In the genomic region with DNA sequence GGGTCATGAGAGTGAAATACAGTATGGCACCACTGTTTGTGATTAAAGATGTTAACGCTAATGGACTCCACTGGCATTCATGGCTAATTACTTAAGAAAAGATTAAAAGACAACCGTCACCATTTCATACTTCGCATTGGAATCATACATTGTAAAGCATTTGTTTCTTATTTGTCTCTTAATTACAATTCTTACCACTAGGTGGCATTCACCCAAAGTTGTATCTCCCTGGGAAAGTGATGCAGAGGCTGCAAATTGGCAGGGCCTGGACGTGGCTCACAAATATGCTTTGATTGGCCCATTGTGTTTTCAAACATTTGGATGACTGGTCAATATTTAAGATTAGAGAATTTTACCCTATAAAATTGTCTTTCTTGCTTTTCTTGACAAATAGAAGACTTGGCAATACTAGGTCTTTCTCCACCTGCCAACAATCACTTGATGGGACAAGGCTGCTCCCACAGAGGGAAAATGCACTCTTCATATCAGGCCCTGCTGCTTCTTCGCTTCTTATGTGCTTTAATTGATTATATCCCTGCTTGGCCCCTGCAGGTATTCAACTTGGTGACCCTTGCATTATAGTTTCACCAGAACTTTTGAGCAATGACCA, we compare ENCODE assay signal across 8 cellular contexts.
DNase-seq lines count a peak whose midpoint lies in the region; ATAC-seq and TF ChIP-seq lines count a peak whose summit lies in the region.

No MANE protein-coding gene starts in this region.

- no peak overlapping the region for H3K4me3 Mint-ChIP-seq in activated T-helper 1 cell treated with anti-CD3 and anti-CD28 coated beads, Interleukin-12 subunit alpha, Interleukin-12 subunit beta, Interleukin-2, Interleukin-4 antibody, amounts not matched to agents 30 ng/mL and 10 ng/mL and 1 ng/mL, durations not matched to agents 14 hours and 24 hours and 36 hours

- H3K9ac ChIP-seq in SU-DHL-6 (ENCODE audit: low read length): no peak overlapping the region
- no peak overlapping the region for H3K9ac ChIP-seq in neural cell (ENCODE audit: low read length)

- peak; percentile 68 for DNase-seq in ELR (ENCODE audit: low read depth)
- peak; percentile 64 for DNase-seq in NCI-H1092 treated with DMSO at 0.1 percent for 48 hours (lab: John Stamatoyannopoulos, UW)
- peak; percentile 41 for DNase-seq in fibroblast of gingiva (ENCODE audit: low read depth)
- no peak for DNase-seq in activated T-helper 1 cell treated with anti-CD3 and anti-CD28 coated beads, Interleukin-12 subunit alpha, Interleukin-12 subunit beta, Interleukin-2, Interleukin-4 antibody, amounts not matched to agents 30 ng/mL and 10 ng/mL and 1 ng/mL, durations not matched to agents 14 hours and 24 hours and 36 hours (ENCODE audit: low spot score)

- no peak overlapping the region for H3K27ac Mint-ChIP-seq in activated T-helper 1 cell treated with anti-CD3 and anti-CD28 coated beads, Interleukin-12 subunit alpha, Interleukin-12 subunit beta, Interleukin-2, Interleukin-4 antibody, amounts not matched to agents 30 ng/mL and 10 ng/mL and 1 ng/mL, durations not matched to agents 14 hours and 24 hours and 36 hours

- no peak overlapping the region for H3K27ac ChIP-seq in SU-DHL-6 (ENCODE audit: low read depth, low read length)
- H3K27ac ChIP-seq in neural cell (ENCODE audit: low read length): no peak overlapping the region

- TF ChIP-seq RAD21 in neural cell (conservative IDR thresholded peaks at IDR 0.05): peak; percentile 62

- H3F3A ChIP-seq in SU-DHL-6 (ENCODE audit: insufficient read depth) (no peaks in the 10 kb centered on the region), neural cell (ENCODE audit: insufficient read depth, low read length, poor library complexity, severe bottlenecking) (no peaks in the 10 kb centered on the region)

- intact Hi-C loops in activated T-helper 1 cell treated with anti-CD3 and anti-CD28 coated beads, Interleukin-12 subunit alpha, Interleukin-12 subunit beta, Interleukin-2, Interleukin-4 antibody, amounts not matched to agents 30 ng/mL and 10 ng/mL and 1 ng/mL, durations not matched to agents 14 hours and 24 hours and 36 hours (cut with micrococcal nuclease): loop anchor here (1.0 to 5.0 kb wide), 4 partner anchors 71 to 556 kb away; partner anchors contain the start of gene STARD3NL

- no peaks in the 10 kb centered on the region for H3K36me3 Mint-ChIP-seq in activated T-helper 1 cell treated with anti-CD3 and anti-CD28 coated beads, Interleukin-12 subunit alpha, Interleukin-12 subunit beta, Interleukin-2, Interleukin-4 antibody, amounts not matched to agents 30 ng/mL and 10 ng/mL and 1 ng/mL, durations not matched to agents 14 hours and 24 hours and 36 hours (ENCODE audit: low read depth)

- H3K9me2 ChIP-seq in SU-DHL-6 (replicated peaks; ENCODE audit: insufficient read depth, low read length): no peaks in the 10 kb centered on the region
- H3K9me2 ChIP-seq in neural cell (ENCODE audit: insufficient read depth, low read length): no peaks in the 10 kb centered on the region

- H3K36me3 ChIP-seq in SU-DHL-6 (ENCODE audit: low read length): no peaks in the 10 kb centered on the region
- H3K36me3 ChIP-seq in neural cell (ENCODE audit: insufficient read depth, low read length): no peaks in the 10 kb centered on the region

- H2AFZ ChIP-seq in SU-DHL-6 (ENCODE audit: low read depth, low read length, severe bottlenecking) (no peak overlapping the region), neural cell (ENCODE audit: low read depth, low read length) (no peak overlapping the region)

- TF ChIP-seq CTCF in SU-DHL-6 (IDR thresholded peaks at IDR 0.05; ENCODE audit: insufficient read depth, low read length, poor library complexity, severe bottlenecking) (peak; percentile 75), neural cell (IDR thresholded peaks at IDR 0.05; ENCODE audit: poor library complexity, severe bottlenecking) (peak; percentile 71)

- H3K9me3 Mint-ChIP-seq in activated T-helper 1 cell treated with anti-CD3 and anti-CD28 coated beads, Interleukin-12 subunit alpha, Interleukin-12 subunit beta, Interleukin-2, Interleukin-4 antibody, amounts not matched to agents 30 ng/mL and 10 ng/mL and 1 ng/mL, durations not matched to agents 14 hours and 24 hours and 36 hours: no peaks in the 10 kb centered on the region

- peaks cover 39% of the 10 kb centered on the region for H3K27me3 Mint-ChIP-seq in activated T-helper 1 cell treated with anti-CD3 and anti-CD28 coated beads, Interleukin-12 subunit alpha, Interleukin-12 subunit beta, Interleukin-2, Interleukin-4 antibody, amounts not matched to agents 30 ng/mL and 10 ng/mL and 1 ng/mL, durations not matched to agents 14 hours and 24 hours and 36 hours (ENCODE audit: insufficient read depth)

- H3K9me3 ChIP-seq in SU-DHL-6 (ENCODE audit: insufficient read depth, low read length) (no peaks in the 10 kb centered on the region), neural cell (ENCODE audit: low read length) (no peaks in the 10 kb centered on the region)

- no peaks in the 10 kb centered on the region for H3K79me2 ChIP-seq in SU-DHL-6 (ENCODE audit: insufficient read depth, low read length)
- H3K79me2 ChIP-seq in neural cell (replicated peaks; ENCODE audit: insufficient read depth, low read length): no peaks in the 10 kb centered on the region

- H3K4me3 ChIP-seq in SU-DHL-6 (ENCODE audit: insufficient read depth, low read length, poor library complexity, severe bottlenecking) (no peak overlapping the region), neural cell (ENCODE audit: low read length) (no peak overlapping the region)

- H3K4me2 ChIP-seq in SU-DHL-6 (ENCODE audit: low read depth, low read length, poor library complexity, severe bottlenecking) (no peak overlapping the region), neural cell (ENCODE audit: low read length) (no peak overlapping the region)

- TF ChIP-seq EP300 in neural cell (conservative IDR thresholded peaks at IDR 0.05; ENCODE audit: poor library complexity, severe bottlenecking): no peak

- ATAC-seq in GM21528 (IDR thresholded peaks at IDR 0.05; ENCODE audit: low FRiP score, unreplicated experiment): peak; percentile 69
- ATAC-seq in GM19463 (IDR thresholded peaks at IDR 0.05; ENCODE audit: unreplicated experiment): no peak

- no peaks in the 10 kb centered on the region for H3K4me1 Mint-ChIP-seq in activated T-helper 1 cell treated with anti-CD3 and anti-CD28 coated beads, Interleukin-12 subunit alpha, Interleukin-12 subunit beta, Interleukin-2, Interleukin-4 antibody, amounts not matched to agents 30 ng/mL and 10 ng/mL and 1 ng/mL, durations not matched to agents 14 hours and 24 hours and 36 hours (ENCODE audit: low read depth)

- H3K27me3 ChIP-seq in SU-DHL-6 (ENCODE audit: low read length) (0 out of 2 replicates have a peak, but pooled peaks cover 2% of the 10 kb centered on the region), neural cell (ENCODE audit: insufficient read depth, low read depth, low read length) (no peaks in the 10 kb centered on the region)

- H4K20me1 ChIP-seq in SU-DHL-6 (ENCODE audit: low read depth, low read length) (no peaks in the 10 kb centered on the region), neural cell (ENCODE audit: insufficient read depth) (no peaks in the 10 kb centered on the region)

TF ChIP-seq in neural cell, 6 proteins besides CTCF, POLR2A, EP300 and RAD21:
- TF ChIP-seq SMC3 (conservative IDR thresholded peaks at IDR 0.05; ENCODE audit: poor library complexity) (peak; percentile 75), POLR2AphosphoS5 (IDR thresholded peaks at IDR 0.05) (no peak), EZH2 (IDR thresholded peaks at IDR 0.05; ENCODE audit: borderline replicate concordance, insufficient read depth, low read length, poor library complexity, severe bottlenecking) (no peak), TAF1 (IDR thresholded peaks at IDR 0.05; ENCODE audit: low read depth) (no peak), MXI1 (conservative IDR thresholded peaks at IDR 0.05; ENCODE audit: poor library complexity, severe bottlenecking) (no peak)
- TF ChIP-seq, protein P1, sequence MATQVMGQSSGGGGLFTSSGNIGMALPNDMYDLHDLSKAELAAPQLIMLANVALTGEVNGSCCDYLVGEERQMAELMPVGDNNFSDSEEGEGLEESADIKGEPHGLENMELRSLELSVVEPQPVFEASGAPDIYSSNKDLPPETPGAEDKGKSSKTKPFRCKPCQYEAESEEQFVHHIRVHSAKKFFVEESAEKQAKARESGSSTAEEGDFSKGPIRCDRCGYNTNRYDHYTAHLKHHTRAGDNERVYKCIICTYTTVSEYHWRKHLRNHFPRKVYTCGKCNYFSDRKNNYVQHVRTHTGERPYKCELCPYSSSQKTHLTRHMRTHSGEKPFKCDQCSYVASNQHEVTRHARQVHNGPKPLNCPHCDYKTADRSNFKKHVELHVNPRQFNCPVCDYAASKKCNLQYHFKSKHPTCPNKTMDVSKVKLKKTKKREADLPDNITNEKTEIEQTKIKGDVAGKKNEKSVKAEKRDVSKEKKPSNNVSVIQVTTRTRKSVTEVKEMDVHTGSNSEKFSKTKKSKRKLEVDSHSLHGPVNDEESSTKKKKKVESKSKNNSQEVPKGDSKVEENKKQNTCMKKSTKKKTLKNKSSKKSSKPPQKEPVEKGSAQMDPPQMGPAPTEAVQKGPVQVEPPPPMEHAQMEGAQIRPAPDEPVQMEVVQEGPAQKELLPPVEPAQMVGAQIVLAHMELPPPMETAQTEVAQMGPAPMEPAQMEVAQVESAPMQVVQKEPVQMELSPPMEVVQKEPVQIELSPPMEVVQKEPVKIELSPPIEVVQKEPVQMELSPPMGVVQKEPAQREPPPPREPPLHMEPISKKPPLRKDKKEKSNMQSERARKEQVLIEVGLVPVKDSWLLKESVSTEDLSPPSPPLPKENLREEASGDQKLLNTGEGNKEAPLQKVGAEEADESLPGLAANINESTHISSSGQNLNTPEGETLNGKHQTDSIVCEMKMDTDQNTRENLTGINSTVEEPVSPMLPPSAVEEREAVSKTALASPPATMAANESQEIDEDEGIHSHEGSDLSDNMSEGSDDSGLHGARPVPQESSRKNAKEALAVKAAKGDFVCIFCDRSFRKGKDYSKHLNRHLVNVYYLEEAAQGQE (IDR thresholded peaks at IDR 0.05; ENCODE audit: borderline replicate concordance): no peak
